21 cellular contexts compared by ENCODE assay signal in the genomic region with DNA sequence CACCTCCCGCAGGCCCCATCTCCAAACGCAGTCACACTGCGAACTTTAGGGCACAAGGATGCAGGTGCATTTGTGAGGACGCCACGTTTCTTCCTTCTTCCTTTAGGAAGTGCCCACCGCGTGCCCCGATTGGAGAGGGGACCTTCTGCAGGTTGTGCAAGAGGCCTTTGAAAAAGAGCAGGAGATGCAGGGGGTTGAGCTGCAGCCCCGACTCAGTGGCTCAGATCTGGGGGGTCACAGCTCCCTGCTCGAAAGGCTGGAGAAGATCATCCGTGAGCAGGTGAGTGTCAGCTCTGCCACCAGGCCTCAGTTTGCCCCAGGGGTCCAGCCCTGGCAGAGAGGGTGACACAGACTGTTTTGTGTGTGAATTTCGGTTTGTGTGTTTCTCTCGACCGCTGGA. TPM values are rescaled to one million over a fixed set of nuclear protein-coding genes. Genes with fewer than 3 reads are reported as not detected.
DNase-seq lines count a peak whose midpoint lies in the region; ATAC-seq and TF ChIP-seq lines count a peak whose summit lies in the region.
"Had no signal": no experiment of that assay in that cellular context is flagged by ENCODE, and none has a peak within 500 bp of the region (broad histone marks: within the 10 kb centered on the region; RNA-seq: fewer than 3 reads in every experiment).

No MANE protein-coding gene starts in this region.

- H3K9me3 ChIP-seq in T-helper 17 cell (ENCODE audit: control insufficient read depth, low read length, poor library complexity, severe bottlenecking) (no peaks in the 10 kb centered on the region), ascending aorta (no peaks in the 10 kb centered on the region)

- peaks cover 13% of the 10 kb centered on the region for H3K36me3 Mint-ChIP-seq in activated CD8-positive, alpha-beta memory T cell treated with anti-CD3 and anti-CD28 coated beads, Interleukin-2, amount 10 ng/mL, durations not matched to agents 7 days and 5 days
- H3K36me3 Mint-ChIP-seq in T-helper 17 cell (ENCODE audit: low read depth): peaks cover 6% of the 10 kb centered on the region
- H3K36me3 Mint-ChIP-seq in effector memory CD8-positive, alpha-beta T cell (ENCODE audit: insufficient read depth): peaks cover 44% of the 10 kb centered on the region
- H3K36me3 Mint-ChIP-seq in natural killer cell treated with Interleukin-12 subunit alpha and Interleukin-12 subunit beta and Interleukin-15 and Interleukin-18, amount 100 ng/mL, for 72 hours: peaks cover 10% of the 10 kb centered on the region

- H3K36me3 ChIP-seq in ascending aorta: peaks cover 54 to 77% of the 10 kb centered on the region in 2 donors

- no peak for DNase-seq in activated CD8-positive, alpha-beta memory T cell treated with anti-CD3 and anti-CD28 coated beads, Interleukin-2, amount 10 ng/mL, durations not matched to agents 7 days and 5 days
- DNase-seq in activated CD8-positive, alpha-beta memory T cell treated with anti-CD3 and anti-CD28 coated beads for 24 hours: no peak
- DNase-seq in T-helper 17 cell (no peak), ascending aorta (ENCODE audit: low spot score in 2 of 2) (no peak), T-helper 9 cell (no peak)
- DNase-seq in effector memory CD8-positive, alpha-beta T cell: no peak
- DNase-seq in natural killer cell treated with Interleukin-12 subunit alpha and Interleukin-12 subunit beta and Interleukin-15 and Interleukin-18, amount 100 ng/mL, for 72 hours (ENCODE audit: low spot score): no peak
- DNase-seq: DMS79, MV-4-11, NCI-H1417, NCI-H187, NCI-H2107, NCI-H2227 treated with DMSO at 0.1 percent for 48 hours, NCI-H510A treated with DMSO at 0.1 percent for 48 hours, NCI-H774, SHP77 had no signal

- H3K27ac ChIP-seq in ascending aorta: no peak overlapping the region
- H3K27ac ChIP-seq: 22Rv1, KMS-11 had no signal

- TF ChIP-seq CTCF in ascending aorta (IDR thresholded peaks at IDR 0.05): no peak

- CTCF ChIA-PET in activated CD8-positive, alpha-beta memory T cell treated with anti-CD3 and anti-CD28 coated beads, Interleukin-2, amount 10 ng/mL, durations not matched to agents 7 days and 5 days (lab: Charles Lee): no interaction called here

- no peaks in the 10 kb centered on the region for H3K27me3 Mint-ChIP-seq in activated CD8-positive, alpha-beta memory T cell treated with anti-CD3 and anti-CD28 coated beads, Interleukin-2, amount 10 ng/mL, durations not matched to agents 7 days and 5 days
- H3K27me3 Mint-ChIP-seq in T-helper 17 cell: no peaks in the 10 kb centered on the region
- H3K27me3 Mint-ChIP-seq in effector memory CD8-positive, alpha-beta T cell: no peaks in the 10 kb centered on the region
- no peaks in the 10 kb centered on the region for H3K27me3 Mint-ChIP-seq in natural killer cell treated with Interleukin-12 subunit alpha and Interleukin-12 subunit beta and Interleukin-15 and Interleukin-18, amount 100 ng/mL, for 72 hours

- H3K27me3 ChIP-seq in ascending aorta: no peaks in the 10 kb centered on the region

- H3K4me3 Mint-ChIP-seq in activated CD8-positive, alpha-beta memory T cell treated with anti-CD3 and anti-CD28 coated beads, Interleukin-2, amount 10 ng/mL, durations not matched to agents 7 days and 5 days: no peak overlapping the region
- no peak overlapping the region for H3K4me3 Mint-ChIP-seq in T-helper 17 cell
- no peak overlapping the region for H3K4me3 Mint-ChIP-seq in effector memory CD8-positive, alpha-beta T cell
- no peak overlapping the region for H3K4me3 Mint-ChIP-seq in natural killer cell treated with Interleukin-12 subunit alpha and Interleukin-12 subunit beta and Interleukin-15 and Interleukin-18, amount 100 ng/mL, for 72 hours
- H3K4me3 Mint-ChIP-seq: CD14-positive monocyte, GM23338 had no signal

- H3K4me1 ChIP-seq in ascending aorta: no peaks in the 10 kb centered on the region

- H3K4me1 Mint-ChIP-seq in activated CD8-positive, alpha-beta memory T cell treated with anti-CD3 and anti-CD28 coated beads, Interleukin-2, amount 10 ng/mL, durations not matched to agents 7 days and 5 days: peaks cover 40% of the 10 kb centered on the region
- peaks cover 16% of the 10 kb centered on the region for H3K4me1 Mint-ChIP-seq in T-helper 17 cell
- H3K4me1 Mint-ChIP-seq in effector memory CD8-positive, alpha-beta T cell (ENCODE audit: low read depth in 2 of 2): peaks cover 18 to 35% of the 10 kb centered on the region in 2 donors
- peaks cover 13 to 18% of the 10 kb centered on the region in 2 donors for H3K4me1 Mint-ChIP-seq in natural killer cell treated with Interleukin-12 subunit alpha and Interleukin-12 subunit beta and Interleukin-15 and Interleukin-18, amount 100 ng/mL, for 72 hours (ENCODE audit: low read depth in 2 of 2)

- peak overlapping the region; percentile 67 for H3K27ac Mint-ChIP-seq in activated CD8-positive, alpha-beta memory T cell treated with anti-CD3 and anti-CD28 coated beads, Interleukin-2, amount 10 ng/mL, durations not matched to agents 7 days and 5 days
- peak overlapping the region; percentile 45 for H3K27ac Mint-ChIP-seq in T-helper 17 cell
- H3K27ac Mint-ChIP-seq in effector memory CD8-positive, alpha-beta T cell: peak overlapping the region; percentile 95 to 98
- peak overlapping the region; percentile 48 to 56 for H3K27ac Mint-ChIP-seq in natural killer cell treated with Interleukin-12 subunit alpha and Interleukin-12 subunit beta and Interleukin-15 and Interleukin-18, amount 100 ng/mL, for 72 hours
- H3K27ac Mint-ChIP-seq: GM23338 had no signal

- no peak overlapping the region for H3K4me3 ChIP-seq in ascending aorta
- H3K4me3 ChIP-seq: GM23338 had no signal

- H3K9me3 Mint-ChIP-seq in activated CD8-positive, alpha-beta memory T cell treated with anti-CD3 and anti-CD28 coated beads, Interleukin-2, amount 10 ng/mL, durations not matched to agents 7 days and 5 days (ENCODE audit: low read depth): no peaks in the 10 kb centered on the region
- H3K9me3 Mint-ChIP-seq in effector memory CD8-positive, alpha-beta T cell: no peaks in the 10 kb centered on the region
- H3K9me3 Mint-ChIP-seq in natural killer cell treated with Interleukin-12 subunit alpha and Interleukin-12 subunit beta and Interleukin-15 and Interleukin-18, amount 100 ng/mL, for 72 hours: no peaks in the 10 kb centered on the region
- H3K9me3 Mint-ChIP-seq: GM23338 had no signal

- no peak for ATAC-seq in activated CD8-positive, alpha-beta memory T cell treated with anti-CD3 and anti-CD28 coated beads, Interleukin-2, amount 10 ng/mL, durations not matched to agents 7 days and 5 days
- ATAC-seq in T-helper 17 cell (no peak), GM21360 (IDR thresholded peaks at IDR 0.05; ENCODE audit: unreplicated experiment) (no peak)
- no peak for ATAC-seq in effector memory CD8-positive, alpha-beta T cell (replicated peaks)
- no peak for ATAC-seq in natural killer cell treated with Interleukin-12 subunit alpha and Interleukin-12 subunit beta and Interleukin-15 and Interleukin-18, amount 100 ng/mL, for 72 hours
- ATAC-seq: GM23338 had no signal

- intact Hi-C loops in ascending aorta (cut with DNase I): no loop called here

RNA-seq across cellular contexts. Expression of a gene that starts 31.2 kb away (rescaled TPM):
- total RNA-seq in activated CD8-positive, alpha-beta memory T cell treated with anti-CD3 and anti-CD28 coated beads, Interleukin-2, amount 10 ng/mL, durations not matched to agents 7 days and 5 days: 10 to 100 TPM; 43.4 to 70.4 TPM
- total RNA-seq in T-helper 17 cell (10 to 100 TPM; 74.2 to 85.8 TPM), ascending aorta (72.8 TPM)
- total RNA-seq in natural killer cell treated with Interleukin-12 subunit alpha and Interleukin-12 subunit beta and Interleukin-15 and Interleukin-18, amount 100 ng/mL, for 72 hours: 10 to 100 TPM; 39.4 to 71.6 TPM

Comparison
In these comparisons a context has a peak if more than half of its experiments do, and no peak if none do; other contexts are left out.
1. H3K27ac Mint-ChIP-seq: peak in every context shown above with its lines; median percentile 96 in effector memory CD8-positive, alpha-beta T cell; 67 in activated CD8-positive, alpha-beta memory T cell treated with anti-CD3 and anti-CD28 coated beads, Interleukin-2, amount 10 ng/mL, durations not matched to agents 7 days and 5 days; 52 in natural killer cell treated with Interleukin-12 subunit alpha and Interleukin-12 subunit beta and Interleukin-15 and Interleukin-18, amount 100 ng/mL, for 72 hours; 45 in T-helper 17 cell.